2 cellular contexts compared by ENCODE assay signal in genomic region chr17:2401426-2402221, GRCh38.
TF ChIP-seq lines count a peak whose summit lies in the region.

No MANE protein-coding gene starts in this region.

TF ChIP-seq in A549, 52 proteins besides CTCF, POLR2A, EP300 and RAD21 (continued from another document and continues in another):
- TF ChIP-seq, protein P1, sequence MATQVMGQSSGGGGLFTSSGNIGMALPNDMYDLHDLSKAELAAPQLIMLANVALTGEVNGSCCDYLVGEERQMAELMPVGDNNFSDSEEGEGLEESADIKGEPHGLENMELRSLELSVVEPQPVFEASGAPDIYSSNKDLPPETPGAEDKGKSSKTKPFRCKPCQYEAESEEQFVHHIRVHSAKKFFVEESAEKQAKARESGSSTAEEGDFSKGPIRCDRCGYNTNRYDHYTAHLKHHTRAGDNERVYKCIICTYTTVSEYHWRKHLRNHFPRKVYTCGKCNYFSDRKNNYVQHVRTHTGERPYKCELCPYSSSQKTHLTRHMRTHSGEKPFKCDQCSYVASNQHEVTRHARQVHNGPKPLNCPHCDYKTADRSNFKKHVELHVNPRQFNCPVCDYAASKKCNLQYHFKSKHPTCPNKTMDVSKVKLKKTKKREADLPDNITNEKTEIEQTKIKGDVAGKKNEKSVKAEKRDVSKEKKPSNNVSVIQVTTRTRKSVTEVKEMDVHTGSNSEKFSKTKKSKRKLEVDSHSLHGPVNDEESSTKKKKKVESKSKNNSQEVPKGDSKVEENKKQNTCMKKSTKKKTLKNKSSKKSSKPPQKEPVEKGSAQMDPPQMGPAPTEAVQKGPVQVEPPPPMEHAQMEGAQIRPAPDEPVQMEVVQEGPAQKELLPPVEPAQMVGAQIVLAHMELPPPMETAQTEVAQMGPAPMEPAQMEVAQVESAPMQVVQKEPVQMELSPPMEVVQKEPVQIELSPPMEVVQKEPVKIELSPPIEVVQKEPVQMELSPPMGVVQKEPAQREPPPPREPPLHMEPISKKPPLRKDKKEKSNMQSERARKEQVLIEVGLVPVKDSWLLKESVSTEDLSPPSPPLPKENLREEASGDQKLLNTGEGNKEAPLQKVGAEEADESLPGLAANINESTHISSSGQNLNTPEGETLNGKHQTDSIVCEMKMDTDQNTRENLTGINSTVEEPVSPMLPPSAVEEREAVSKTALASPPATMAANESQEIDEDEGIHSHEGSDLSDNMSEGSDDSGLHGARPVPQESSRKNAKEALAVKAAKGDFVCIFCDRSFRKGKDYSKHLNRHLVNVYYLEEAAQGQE (IDR thresholded peaks at IDR 0.05), result no peak
- no peak for TF ChIP-seq ESRRA (IDR thresholded peaks at IDR 0.05; ENCODE audit: borderline replicate concordance, low read length)
- peak; percentile 89 for TF ChIP-seq MYC (IDR thresholded peaks at IDR 0.05; ENCODE audit: borderline replicate concordance, low read length)
- peak; percentile 76 for TF ChIP-seq RFX5 (IDR thresholded peaks at IDR 0.05)
- TF ChIP-seq FOSB (CRISPR knock-in tag; IDR thresholded peaks at IDR 0.05), result no peak
- TF ChIP-seq RARB (CRISPR knock-in tag; IDR thresholded peaks at IDR 0.05), result peak; percentile 35; the same call in 1 of the 2 replicates
- no peak for TF ChIP-seq ZC3H11A (IDR thresholded peaks at IDR 0.05)
- TF ChIP-seq HOXA7 (CRISPR knock-in tag; IDR thresholded peaks at IDR 0.05), result no peak
- TF ChIP-seq NFE2L2 (conservative IDR thresholded peaks at IDR 0.05; ENCODE audit: low read length), result no peak
- TF ChIP-seq CHD4 (IDR thresholded peaks at IDR 0.05; ENCODE audit: borderline replicate concordance), result no peak
- no peak for TF ChIP-seq JUNB (IDR thresholded peaks at IDR 0.05)
- TF ChIP-seq PHF8 (IDR thresholded peaks at IDR 0.05; ENCODE audit: borderline replicate concordance, low read depth), result peak; percentile 30; the same call in 1 of the 2 replicates
- no peak for TF ChIP-seq EHMT2 (IDR thresholded peaks at IDR 0.05; ENCODE audit: low read depth)
- no peak for TF ChIP-seq RNF2 (IDR thresholded peaks at IDR 0.05; ENCODE audit: borderline replicate concordance, low read depth)
- TF ChIP-seq CBX8 (IDR thresholded peaks at IDR 0.05), result no peak
- TF ChIP-seq MAZ (IDR thresholded peaks at IDR 0.05; ENCODE audit: borderline replicate concordance, low read depth, low read length), result peak; percentile 77; the same call in 1 of the 2 replicates
- TF ChIP-seq, protein P2, sequence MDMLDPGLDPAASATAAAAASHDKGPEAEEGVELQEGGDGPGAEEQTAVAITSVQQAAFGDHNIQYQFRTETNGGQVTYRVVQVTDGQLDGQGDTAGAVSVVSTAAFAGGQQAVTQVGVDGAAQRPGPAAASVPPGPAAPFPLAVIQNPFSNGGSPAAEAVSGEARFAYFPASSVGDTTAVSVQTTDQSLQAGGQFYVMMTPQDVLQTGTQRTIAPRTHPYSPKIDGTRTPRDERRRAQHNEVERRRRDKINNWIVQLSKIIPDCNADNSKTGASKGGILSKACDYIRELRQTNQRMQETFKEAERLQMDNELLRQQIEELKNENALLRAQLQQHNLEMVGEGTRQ (IDR thresholded peaks at IDR 0.05), result peak; percentile 50
- no peak for TF ChIP-seq HEYL (CRISPR knock-in tag; IDR thresholded peaks at IDR 0.05)
- no peak for TF ChIP-seq SREBF2 (IDR thresholded peaks at IDR 0.05)
- no peak for TF ChIP-seq BHLHE40 (IDR thresholded peaks at IDR 0.05; ENCODE audit: low read depth, low read length)
- no peak; the same call in 1 of the 2 replicates for TF ChIP-seq POLR2AphosphoS2 (conservative IDR thresholded peaks at IDR 0.05; ENCODE audit: low read length)
- TF ChIP-seq, protein P3, sequence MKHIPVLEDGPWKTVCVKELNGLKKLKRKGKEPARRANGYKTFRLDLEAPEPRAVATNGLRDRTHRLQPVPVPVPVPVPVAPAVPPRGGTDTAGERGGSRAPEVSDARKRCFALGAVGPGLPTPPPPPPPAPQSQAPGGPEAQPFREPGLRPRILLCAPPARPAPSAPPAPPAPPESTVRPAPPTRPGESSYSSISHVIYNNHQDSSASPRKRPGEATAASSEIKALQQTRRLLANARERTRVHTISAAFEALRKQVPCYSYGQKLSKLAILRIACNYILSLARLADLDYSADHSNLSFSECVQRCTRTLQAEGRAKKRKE (CRISPR knock-in tag; IDR thresholded peaks at IDR 0.05; ENCODE audit: low read depth), result no peak
- no peak for TF ChIP-seq FOXS1 (CRISPR knock-in tag; IDR thresholded peaks at IDR 0.05)
- no peak for TF ChIP-seq EHF (CRISPR knock-in tag; IDR thresholded peaks at IDR 0.05)
- no peak for TF ChIP-seq HMGXB4 (CRISPR knock-in tag; IDR thresholded peaks at IDR 0.05; ENCODE audit: borderline replicate concordance)
- TF ChIP-seq KDM1A (IDR thresholded peaks at IDR 0.05; ENCODE audit: low read depth), result no peak
- TF ChIP-seq ZFP36 (IDR thresholded peaks at IDR 0.05; ENCODE audit: borderline replicate concordance, partially characterized antibody), result no peak
- TF ChIP-seq MAX (IDR thresholded peaks at IDR 0.05), result peak; percentile 100
- TF ChIP-seq MAFK (IDR thresholded peaks at IDR 0.05; ENCODE audit: partially characterized antibody), result no peak
- no peak for TF ChIP-seq FOSL2 (IDR thresholded peaks at IDR 0.05)
- TF ChIP-seq FOSL2 (CRISPR knock-in tag; IDR thresholded peaks at IDR 0.05), result no peak; the same call in none of the 2 replicates

TF ChIP-seq in WTC11, 78 proteins besides CTCF, POLR2A, EP300 and RAD21 (continued from another document):
- TF ChIP-seq, protein P4, sequence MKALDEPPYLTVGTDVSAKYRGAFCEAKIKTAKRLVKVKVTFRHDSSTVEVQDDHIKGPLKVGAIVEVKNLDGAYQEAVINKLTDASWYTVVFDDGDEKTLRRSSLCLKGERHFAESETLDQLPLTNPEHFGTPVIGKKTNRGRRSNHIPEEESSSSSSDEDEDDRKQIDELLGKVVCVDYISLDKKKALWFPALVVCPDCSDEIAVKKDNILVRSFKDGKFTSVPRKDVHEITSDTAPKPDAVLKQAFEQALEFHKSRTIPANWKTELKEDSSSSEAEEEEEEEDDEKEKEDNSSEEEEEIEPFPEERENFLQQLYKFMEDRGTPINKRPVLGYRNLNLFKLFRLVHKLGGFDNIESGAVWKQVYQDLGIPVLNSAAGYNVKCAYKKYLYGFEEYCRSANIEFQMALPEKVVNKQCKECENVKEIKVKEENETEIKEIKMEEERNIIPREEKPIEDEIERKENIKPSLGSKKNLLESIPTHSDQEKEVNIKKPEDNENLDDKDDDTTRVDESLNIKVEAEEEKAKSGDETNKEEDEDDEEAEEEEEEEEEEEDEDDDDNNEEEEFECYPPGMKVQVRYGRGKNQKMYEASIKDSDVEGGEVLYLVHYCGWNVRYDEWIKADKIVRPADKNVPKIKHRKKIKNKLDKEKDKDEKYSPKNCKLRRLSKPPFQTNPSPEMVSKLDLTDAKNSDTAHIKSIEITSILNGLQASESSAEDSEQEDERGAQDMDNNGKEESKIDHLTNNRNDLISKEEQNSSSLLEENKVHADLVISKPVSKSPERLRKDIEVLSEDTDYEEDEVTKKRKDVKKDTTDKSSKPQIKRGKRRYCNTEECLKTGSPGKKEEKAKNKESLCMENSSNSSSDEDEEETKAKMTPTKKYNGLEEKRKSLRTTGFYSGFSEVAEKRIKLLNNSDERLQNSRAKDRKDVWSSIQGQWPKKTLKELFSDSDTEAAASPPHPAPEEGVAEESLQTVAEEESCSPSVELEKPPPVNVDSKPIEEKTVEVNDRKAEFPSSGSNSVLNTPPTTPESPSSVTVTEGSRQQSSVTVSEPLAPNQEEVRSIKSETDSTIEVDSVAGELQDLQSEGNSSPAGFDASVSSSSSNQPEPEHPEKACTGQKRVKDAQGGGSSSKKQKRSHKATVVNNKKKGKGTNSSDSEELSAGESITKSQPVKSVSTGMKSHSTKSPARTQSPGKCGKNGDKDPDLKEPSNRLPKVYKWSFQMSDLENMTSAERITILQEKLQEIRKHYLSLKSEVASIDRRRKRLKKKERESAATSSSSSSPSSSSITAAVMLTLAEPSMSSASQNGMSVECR (CRISPR knock-in tag; IDR thresholded peaks at IDR 0.05; ENCODE audit: borderline replicate concordance), result 0 out of 2 replicates have a peak, but pooled peaks have one; percentile 17
- TF ChIP-seq, protein P5, sequence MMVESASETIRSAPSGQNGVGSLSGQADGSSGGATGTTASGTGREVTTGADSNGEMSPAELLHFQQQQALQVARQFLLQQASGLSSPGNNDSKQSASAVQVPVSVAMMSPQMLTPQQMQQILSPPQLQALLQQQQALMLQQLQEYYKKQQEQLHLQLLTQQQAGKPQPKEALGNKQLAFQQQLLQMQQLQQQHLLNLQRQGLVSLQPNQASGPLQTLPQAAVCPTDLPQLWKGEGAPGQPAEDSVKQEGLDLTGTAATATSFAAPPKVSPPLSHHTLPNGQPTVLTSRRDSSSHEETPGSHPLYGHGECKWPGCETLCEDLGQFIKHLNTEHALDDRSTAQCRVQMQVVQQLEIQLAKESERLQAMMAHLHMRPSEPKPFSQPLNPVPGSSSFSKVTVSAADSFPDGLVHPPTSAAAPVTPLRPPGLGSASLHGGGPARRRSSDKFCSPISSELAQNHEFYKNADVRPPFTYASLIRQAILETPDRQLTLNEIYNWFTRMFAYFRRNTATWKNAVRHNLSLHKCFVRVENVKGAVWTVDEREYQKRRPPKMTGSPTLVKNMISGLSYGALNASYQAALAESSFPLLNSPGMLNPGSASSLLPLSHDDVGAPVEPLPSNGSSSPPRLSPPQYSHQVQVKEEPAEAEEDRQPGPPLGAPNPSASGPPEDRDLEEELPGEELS (CRISPR knock-in tag; IDR thresholded peaks at IDR 0.05), result 0 out of 2 replicates have a peak, but pooled peaks have one; percentile 24
- TF ChIP-seq E2F5 (CRISPR knock-in tag; IDR thresholded peaks at IDR 0.05) (0 out of 2 replicates have a peak, but pooled peaks have one; percentile 16), OVOL2 (CRISPR knock-in tag; IDR thresholded peaks at IDR 0.05; ENCODE audit: borderline replicate concordance) (no peak), FOXJ3 (CRISPR knock-in tag; IDR thresholded peaks at IDR 0.05; ENCODE audit: borderline replicate concordance) (no peak), NFATC4 (CRISPR knock-in tag; IDR thresholded peaks at IDR 0.05) (peak; percentile 34; the same call in 1 of the 2 replicates), ZNF396 (CRISPR knock-in tag; IDR thresholded peaks at IDR 0.05; ENCODE audit: borderline replicate concordance) (no peak), MAX (CRISPR knock-in tag; IDR thresholded peaks at IDR 0.05) (peak; percentile 93), ERG (CRISPR knock-in tag; IDR thresholded peaks at IDR 0.05) (0 out of 2 replicates have a peak, but pooled peaks have one; percentile 4), HMGXB4 (CRISPR knock-in tag; IDR thresholded peaks at IDR 0.05) (0 out of 2 replicates have a peak, but pooled peaks have one; percentile 56), FOXK1 (CRISPR knock-in tag; IDR thresholded peaks at IDR 0.05) (peak; percentile 100), CREM (CRISPR knock-in tag; IDR thresholded peaks at IDR 0.05) (peak; percentile 87)
- TF ChIP-seq, protein P6, sequence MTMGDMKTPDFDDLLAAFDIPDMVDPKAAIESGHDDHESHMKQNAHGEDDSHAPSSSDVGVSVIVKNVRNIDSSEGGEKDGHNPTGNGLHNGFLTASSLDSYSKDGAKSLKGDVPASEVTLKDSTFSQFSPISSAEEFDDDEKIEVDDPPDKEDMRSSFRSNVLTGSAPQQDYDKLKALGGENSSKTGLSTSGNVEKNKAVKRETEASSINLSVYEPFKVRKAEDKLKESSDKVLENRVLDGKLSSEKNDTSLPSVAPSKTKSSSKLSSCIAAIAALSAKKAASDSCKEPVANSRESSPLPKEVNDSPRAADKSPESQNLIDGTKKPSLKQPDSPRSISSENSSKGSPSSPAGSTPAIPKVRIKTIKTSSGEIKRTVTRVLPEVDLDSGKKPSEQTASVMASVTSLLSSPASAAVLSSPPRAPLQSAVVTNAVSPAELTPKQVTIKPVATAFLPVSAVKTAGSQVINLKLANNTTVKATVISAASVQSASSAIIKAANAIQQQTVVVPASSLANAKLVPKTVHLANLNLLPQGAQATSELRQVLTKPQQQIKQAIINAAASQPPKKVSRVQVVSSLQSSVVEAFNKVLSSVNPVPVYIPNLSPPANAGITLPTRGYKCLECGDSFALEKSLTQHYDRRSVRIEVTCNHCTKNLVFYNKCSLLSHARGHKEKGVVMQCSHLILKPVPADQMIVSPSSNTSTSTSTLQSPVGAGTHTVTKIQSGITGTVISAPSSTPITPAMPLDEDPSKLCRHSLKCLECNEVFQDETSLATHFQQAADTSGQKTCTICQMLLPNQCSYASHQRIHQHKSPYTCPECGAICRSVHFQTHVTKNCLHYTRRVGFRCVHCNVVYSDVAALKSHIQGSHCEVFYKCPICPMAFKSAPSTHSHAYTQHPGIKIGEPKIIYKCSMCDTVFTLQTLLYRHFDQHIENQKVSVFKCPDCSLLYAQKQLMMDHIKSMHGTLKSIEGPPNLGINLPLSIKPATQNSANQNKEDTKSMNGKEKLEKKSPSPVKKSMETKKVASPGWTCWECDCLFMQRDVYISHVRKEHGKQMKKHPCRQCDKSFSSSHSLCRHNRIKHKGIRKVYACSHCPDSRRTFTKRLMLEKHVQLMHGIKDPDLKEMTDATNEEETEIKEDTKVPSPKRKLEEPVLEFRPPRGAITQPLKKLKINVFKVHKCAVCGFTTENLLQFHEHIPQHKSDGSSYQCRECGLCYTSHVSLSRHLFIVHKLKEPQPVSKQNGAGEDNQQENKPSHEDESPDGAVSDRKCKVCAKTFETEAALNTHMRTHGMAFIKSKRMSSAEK (CRISPR knock-in tag; IDR thresholded peaks at IDR 0.05; ENCODE audit: borderline replicate concordance), result 0 out of 2 replicates have a peak, but pooled peaks have one; percentile 14
TF ChIP-seq in WTC11: peak in this region for 17.
